In genomic region chr17:50839591-50840310, GRCh38 we compare ENCODE assay signal across 27 cellular contexts. TPM values are rescaled to one million over a fixed set of nuclear protein-coding genes. Genes with fewer than 3 reads are reported as not detected.
DNase-seq lines count a peak whose midpoint lies in the region; ATAC-seq, FAIRE-seq and TF ChIP-seq lines count a peak whose summit lies in the region.
"Had no signal": no experiment of that assay in that cellular context is flagged by ENCODE, and none has a peak within 500 bp of the region (broad histone marks: within the 10 kb centered on the region; RNA-seq: fewer than 3 reads in every experiment).

No MANE protein-coding gene starts in this region.

- H3K9me3 ChIP-seq in kidney (ENCODE audit: control insufficient read depth in 1 of 2, low read length in 2 of 2) = no peaks in the 10 kb centered on the region

- no peak overlapping the region for H3K9ac ChIP-seq in kidney (ENCODE audit: low read length in 2 of 2)

- H3K9me3 Mint-ChIP-seq in chondrocyte (ENCODE audit: low read depth) = no peaks in the 10 kb centered on the region
- H3K9me3 Mint-ChIP-seq: CD4-positive, CD25-positive, alpha-beta regulatory T cell; HFFc6 had no signal

- ATAC-seq in GM21576 (IDR thresholded peaks at IDR 0.05; ENCODE audit: unreplicated experiment) = no peak
- ATAC-seq: K562 had no signal

- H3K4me3 Mint-ChIP-seq in chondrocyte (ENCODE audit: unreplicated experiment) = no peak overlapping the region
- H3K4me3 Mint-ChIP-seq: CD4-positive, CD25-positive, alpha-beta regulatory T cell; HFFc6 had no signal

- intact Hi-C loops in kidney (cut with DNase I) = loop anchor here (5.0 to 10.0 kb wide), 2 partner anchors 57 to 295 kb away; partner anchors contain the start of gene SPATA20

- no peak for DNase-seq in HTR-8/SVneo (ENCODE audit: insufficient read length, low spot score)
- DNase-seq in chondrocyte (ENCODE audit: low spot score) = peak; percentile 87
- peak; percentile 65 for DNase-seq in kidney
- DNase-seq in substantia nigra (lab: John Stamatoyannopoulos, UW) = no peak
- no peak for DNase-seq in SHP77 treated with DMSO at 0.1 percent for 48 hours (lab: John Stamatoyannopoulos, UW)
- no peak for DNase-seq in DMS 273 (lab: John Stamatoyannopoulos, UW; ENCODE audit: unreplicated experiment)
- no peak for DNase-seq in GM13977 (ENCODE audit: low spot score)
- DNase-seq: CD4-positive, CD25-positive, alpha-beta regulatory T cell; COR-L47; DMS 273 treated with DMSO at 0.1 percent for 48 hours; DND-41; HFFc6; MM.1S; NCI-H1048; NCI-H1417 treated with DMSO at 0.1 percent for 48 hours; NCI-H187; NCI-H446 treated with DMSO at 0.1 percent for 48 hours; NCI-H526 treated with DMSO at 0.1 percent for 48 hours; OCI-M1 had no signal

- peaks cover 8% of the 10 kb centered on the region for H3K4me1 Mint-ChIP-seq in chondrocyte (ENCODE audit: low read depth)
- H3K4me1 Mint-ChIP-seq: CD4-positive, CD25-positive, alpha-beta regulatory T cell had no signal

- no peak overlapping the region for H3K4me3 ChIP-seq in kidney (ENCODE audit: low read length in 2 of 2)
- H3K4me3 ChIP-seq: K562 had no signal

- peaks cover 0 to under 1% of the 10 kb centered on the region in 2 donors for H3K4me1 ChIP-seq in kidney (ENCODE audit: control insufficient read depth in 1 of 2, insufficient read depth in 1 of 2, low read depth in 1 of 2, low read length in 2 of 2)

- H3K36me3 Mint-ChIP-seq in chondrocyte (ENCODE audit: low read depth) = no peaks in the 10 kb centered on the region
- H3K36me3 Mint-ChIP-seq: CD4-positive, CD25-positive, alpha-beta regulatory T cell had no signal

- no peaks in the 10 kb centered on the region for H3K36me3 ChIP-seq in kidney (ENCODE audit: control insufficient read depth in 1 of 2, insufficient read depth in 2 of 2, low read length in 2 of 2)

- TF ChIP-seq CTCF in chondrocyte (IDR thresholded peaks at IDR 0.05) (no peak), kidney (IDR thresholded peaks at IDR 0.05; ENCODE audit: borderline replicate concordance, extremely low read depth, insufficient read depth) (no peak), GM13977 (IDR thresholded peaks at IDR 0.05; ENCODE audit: extremely low read depth, insufficient read depth, missing control alignments) (no peak)

- in situ Hi-C loops in GM13977 (cut with MboI; ENCODE audit: low pct_unique_long_range_greater_than_20kb, low sequenced_read_pairs, unreplicated experiment) = loop anchor here (5.0 kb wide), 1 partner anchor 57 kb away; no protein-coding TSS in a partner anchor

- no peak overlapping the region for H3K27ac Mint-ChIP-seq in chondrocyte (ENCODE audit: unreplicated experiment)
- H3K27ac Mint-ChIP-seq: CD4-positive, CD25-positive, alpha-beta regulatory T cell; HFFc6 had no signal

- peak; percentile 44 for FAIRE-seq in HTR-8/SVneo (lab: Jason Lieb, UNC)
- no peak for FAIRE-seq in kidney (lab: Jason Lieb, UNC)
- FAIRE-seq: GM12891, H54, K562, RCC 7860 had no signal

- no peaks in the 10 kb centered on the region for H3K27me3 Mint-ChIP-seq in chondrocyte (ENCODE audit: low read depth)

- H3K27ac ChIP-seq in kidney (ENCODE audit: low read depth in 2 of 2, low read length in 2 of 2) = no peak overlapping the region
- H3K27ac ChIP-seq in substantia nigra (ENCODE audit: low read depth, low read length, poor library complexity, severe bottlenecking) = peak overlapping the region; percentile 98

RNA-seq across cellular contexts. Expression of gene WFIKKN2, which starts 4.4 kb away (rescaled TPM):
- total RNA-seq in chondrocyte (0.12 to 0.15 TPM in 2 of 3 replicates, not detected in the other), kidney (0.09 TPM)
- not detected for polyA plus RNA-seq in kidney (ENCODE audit: insufficient read depth, low read depth, low replicate concordance)
- total RNA-seq: CD4-positive, CD25-positive, alpha-beta regulatory T cell; LHCN-M2; SK-MEL-5 had no signal
- polyA plus RNA-seq: BJ; CD4-positive, CD25-positive, alpha-beta regulatory T cell; K562 had no signal

RNA-seq across cellular contexts. Expression of gene TOB1, which starts 26.4 kb away (rescaled TPM):
- total RNA-seq in chondrocyte (29.6 to 44.8 TPM (median 36.6 TPM) in 3 replicates), kidney (141 TPM)
- 52.5 TPM for polyA plus RNA-seq in kidney (ENCODE audit: insufficient read depth, low read depth, low replicate concordance)

Comparison
In these comparisons a context has a peak if more than half of its experiments do, and no peak if none do; other contexts are left out.
1. DNase-seq: peak in chondrocyte (single experiment) and kidney (single experiment); none in HTR-8/SVneo (single experiment), substantia nigra (0 of 49), SHP77 treated with DMSO at 0.1 percent for 48 hours (single experiment), DMS 273 (single experiment) and GM13977 (single experiment).